9 cellular contexts compared by ENCODE assay signal in the genomic region with DNA sequence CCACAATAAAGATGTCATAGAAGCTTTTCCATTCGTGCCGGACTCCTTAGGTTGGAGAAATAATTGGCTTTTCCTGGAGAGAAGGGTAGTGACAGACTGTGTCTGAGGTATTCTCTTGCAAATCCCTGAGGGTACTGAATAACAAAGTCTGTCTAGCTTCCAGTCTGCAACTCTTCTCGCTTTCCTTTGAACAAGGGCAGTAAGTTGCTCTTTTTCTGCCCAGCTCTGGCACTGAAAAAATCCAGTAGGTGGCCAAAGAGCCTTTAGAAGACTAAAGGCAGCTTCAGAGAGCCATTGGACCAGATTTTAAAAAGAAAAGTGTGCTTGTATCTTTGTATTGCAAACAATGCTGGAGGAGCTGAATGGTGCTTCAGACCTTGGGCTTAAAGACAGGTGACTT. TPM values are rescaled to one million over a fixed set of nuclear protein-coding genes. Genes with fewer than 3 reads are reported as not detected.
A peak's percentile ranks its signal among the peaks of the same experiment; 100 is the strongest.
DNase-seq lines count a peak whose midpoint lies in the region; ATAC-seq and TF ChIP-seq lines count a peak whose summit lies in the region.
"Had no signal": no experiment of that assay in that cellular context is flagged by ENCODE, and none has a peak within 500 bp of the region (broad histone marks: within the 10 kb centered on the region; RNA-seq: fewer than 3 reads in every experiment).

No MANE protein-coding gene starts in this region.

- CTCF ChIA-PET in activated B cell treated with CpG ODN at 0.5 μM for 24 hours (lab: Charles Lee) = interaction anchor here (0.8 to 2.4 kb wide), 17 partner anchors 14 to 410 kb away, joined by 3 to 16 read pairs (median 4); no protein-coding TSS in a partner anchor

- H3K36me3 ChIP-seq in CD4-positive, CD25-positive, alpha-beta regulatory T cell (ENCODE audit: control insufficient read depth, insufficient read depth, low read length) = no peaks in the 10 kb centered on the region
- H3K36me3 ChIP-seq in thoracic aorta = no peaks in the 10 kb centered on the region
- H3K36me3 ChIP-seq in SJCRH30 = no peaks in the 10 kb centered on the region

- H3K4me1 ChIP-seq in CD4-positive, CD25-positive, alpha-beta regulatory T cell (ENCODE audit: control insufficient read depth, insufficient read depth, low read length, poor library complexity, severe bottlenecking) = peaks cover 22% of the 10 kb centered on the region
- H3K4me1 ChIP-seq in thoracic aorta (ENCODE audit: control insufficient read depth in 1 of 2, low read depth in 2 of 2) = peaks cover 5 to 6% of the 10 kb centered on the region in 2 donors
- no peaks in the 10 kb centered on the region for H3K4me1 ChIP-seq in SJCRH30

- peak overlapping the region; percentile 89 to 93 (median 92) for H3K27ac Mint-ChIP-seq in CD4-positive, CD25-positive, alpha-beta regulatory T cell
- H3K27ac Mint-ChIP-seq in activated B cell treated with CpG ODN at 0.5 μM for 24 hours = peak overlapping the region; percentile 89

- H3K36me3 Mint-ChIP-seq in CD4-positive, CD25-positive, alpha-beta regulatory T cell = no peaks in the 10 kb centered on the region
- H3K36me3 Mint-ChIP-seq in activated B cell treated with CpG ODN at 0.5 μM for 24 hours (ENCODE audit: low read depth) = no peaks in the 10 kb centered on the region

- peak in 1 of 3 donors; percentile 18 for DNase-seq in CD4-positive, CD25-positive, alpha-beta regulatory T cell
- DNase-seq in HCEC 1CT = peak; percentile 31
- DNase-seq in activated B cell treated with CpG ODN at 0.5 μM for 24 hours = no peak
- DNase-seq in iPS-NIHi7 (ENCODE audit: extremely low spot score) = peak; percentile 47
- no peak for DNase-seq in thoracic aorta (ENCODE audit: low spot score)
- DNase-seq in SJCRH30 = no peak
- no peak for DNase-seq in activated CD4-positive, alpha-beta T cell treated with anti-CD3 and anti-CD28 coated beads, Interleukin-2, amount 50 U/mL, for 1 hour
- DNase-seq in middle frontal gyrus (ENCODE audit: extremely low spot score, low spot score) = no peak

- TF ChIP-seq CTCF in activated B cell treated with CpG ODN at 0.5 μM for 24 hours (IDR thresholded peaks at IDR 0.05) = no peak
- no peak for TF ChIP-seq CTCF in thoracic aorta (IDR thresholded peaks at IDR 0.05)

- peak overlapping the region; percentile 34 to 89 (median 84) for H3K4me3 Mint-ChIP-seq in CD4-positive, CD25-positive, alpha-beta regulatory T cell
- peak overlapping the region; percentile 83 for H3K4me3 Mint-ChIP-seq in activated B cell treated with CpG ODN at 0.5 μM for 24 hours

- ATAC-seq in CD4-positive, CD25-positive, alpha-beta regulatory T cell (ENCODE audit: low read depth in 2 of 2) = peak in 1 of 2 donors; percentile 27
- ATAC-seq in activated B cell treated with CpG ODN at 0.5 μM for 24 hours (ENCODE audit: low read depth) (no peak), thoracic aorta (ENCODE audit: insufficient number of reproducible peaks, low FRiP score, low read depth) (no peak)

- no peaks in the 10 kb centered on the region for H3K9me3 ChIP-seq in CD4-positive, CD25-positive, alpha-beta regulatory T cell (ENCODE audit: control insufficient read depth in 2 of 2, low read length in 2 of 2)
- no peaks in the 10 kb centered on the region for H3K9me3 ChIP-seq in thoracic aorta
- no peaks in the 10 kb centered on the region for H3K9me3 ChIP-seq in SJCRH30 (replicated peaks)
- H3K9me3 ChIP-seq: mucosa of descending colon had no signal

- intact Hi-C loops in activated B cell treated with CpG ODN at 0.5 μM for 24 hours (cut with micrococcal nuclease) = loop anchor here (2.0 to 5.0 kb wide), 5 partner anchors 35 to 410 kb away; no protein-coding TSS in a partner anchor

- no peak overlapping the region for H3K27ac ChIP-seq in CD4-positive, CD25-positive, alpha-beta regulatory T cell (ENCODE audit: insufficient read depth, low read length, poor library complexity, severe bottlenecking)
- H3K27ac ChIP-seq in thoracic aorta (no peak overlapping the region), SJCRH30 (no peak overlapping the region)

- H3K27me3 ChIP-seq in CD4-positive, CD25-positive, alpha-beta regulatory T cell (ENCODE audit: control insufficient read depth, insufficient read depth, low read length) = no peaks in the 10 kb centered on the region
- H3K27me3 ChIP-seq in thoracic aorta (replicated peaks; ENCODE audit: insufficient read depth) (no peaks in the 10 kb centered on the region), SJCRH30 (no peaks in the 10 kb centered on the region)

- H3K4me3 ChIP-seq in CD4-positive, CD25-positive, alpha-beta regulatory T cell (ENCODE audit: low read depth, low read length) = peak overlapping the region; percentile 88
- H3K4me3 ChIP-seq in thoracic aorta (peak overlapping the region; percentile 44), SJCRH30 (no peak overlapping the region)
- H3K4me3 ChIP-seq: mucosa of descending colon had no signal

- peaks cover 0 to 1% (median 0%) of the 10 kb centered on the region in 7 donors for H3K9me3 Mint-ChIP-seq in CD4-positive, CD25-positive, alpha-beta regulatory T cell
- no peaks in the 10 kb centered on the region for H3K9me3 Mint-ChIP-seq in activated B cell treated with CpG ODN at 0.5 μM for 24 hours

- H3K4me1 Mint-ChIP-seq in CD4-positive, CD25-positive, alpha-beta regulatory T cell = peaks cover 12 to 35% (median 22%) of the 10 kb centered on the region in 4 donors
- H3K4me1 Mint-ChIP-seq in activated B cell treated with CpG ODN at 0.5 μM for 24 hours = peaks cover 30% of the 10 kb centered on the region

- H3K27me3 Mint-ChIP-seq in CD4-positive, CD25-positive, alpha-beta regulatory T cell = peaks cover 21% of the 10 kb centered on the region
- no peaks in the 10 kb centered on the region for H3K27me3 Mint-ChIP-seq in activated B cell treated with CpG ODN at 0.5 μM for 24 hours

- POLR2A ChIA-PET in activated B cell treated with CpG ODN at 0.5 μM for 24 hours (lab: Charles Lee) = interaction anchor here (0.6 to 3.3 kb wide), 16 partner anchors 8 to 284 kb away, joined by 3 to 39 read pairs (median 4); partner anchors contain the start of gene RREB1

RNA-seq across cellular contexts. Expression of gene RREB1, which starts 20.7 kb away (rescaled TPM):
- 45.2 TPM for total RNA-seq in CD4-positive, CD25-positive, alpha-beta regulatory T cell
- polyA plus RNA-seq in CD4-positive, CD25-positive, alpha-beta regulatory T cell = 1 to 10 TPM; 1.2 to 3.8 (median 2.1) TPM
- 62.2 and 67.7 TPM in 2 replicates for total RNA-seq in activated B cell treated with CpG ODN at 0.5 μM for 24 hours
- 10 to 100 TPM; 30.6 to 39.3 TPM for total RNA-seq in thoracic aorta
- total RNA-seq in SJCRH30 (2014; rRNA removed; shearing (Covaris generic)) = 12.3 and 13.4 TPM in 2 replicates

Comparison
In these comparisons a context has a peak if more than half of its experiments do, and no peak if none do; other contexts are left out.
1. DNase-seq: peak in HCEC 1CT (single experiment) and iPS-NIHi7 (single experiment); none in activated B cell treated with CpG ODN at 0.5 μM for 24 hours (single experiment), thoracic aorta (single experiment), SJCRH30 (0 of 2), activated CD4-positive, alpha-beta T cell treated with anti-CD3 and anti-CD28 coated beads, Interleukin-2, amount 50 U/mL, for 1 hour (single experiment) and middle frontal gyrus (single experiment).